Comparison of ENCODE assay signal across 13 cellular contexts in the genomic region with DNA sequence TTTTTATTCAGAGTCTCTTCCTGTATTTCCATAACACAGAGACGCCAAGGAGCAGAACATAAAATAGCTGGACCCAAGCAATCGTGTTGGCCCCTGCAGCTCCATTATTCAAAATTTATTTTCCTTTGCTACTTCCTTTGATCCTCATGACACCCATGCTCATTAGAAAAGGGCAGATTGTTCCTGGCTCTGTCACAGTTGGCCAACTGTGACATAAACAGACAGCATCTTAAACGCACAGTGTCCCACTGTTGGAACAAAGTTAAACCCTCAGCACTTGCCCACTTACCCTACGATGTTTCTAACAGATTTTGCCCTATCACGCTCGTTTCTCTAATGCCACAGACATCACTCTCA. TPM values are rescaled to one million over a fixed set of nuclear protein-coding genes. Genes with fewer than 3 reads are reported as not detected.
A peak's percentile ranks its signal among the peaks of the same experiment; 100 is the strongest.
DNase-seq lines count a peak whose midpoint lies in the region; ATAC-seq and TF ChIP-seq lines count a peak whose summit lies in the region.
"Had no signal": no experiment of that assay in that cellular context is flagged by ENCODE, and none has a peak within 500 bp of the region (broad histone marks: within the 10 kb centered on the region; RNA-seq: fewer than 3 reads in every experiment).

No MANE protein-coding gene starts in this region.

- H3K36me3 ChIP-seq in esophagus (ENCODE audit: control insufficient read depth in 2 of 2, insufficient read depth in 2 of 2, low read length in 1 of 2) (no peaks in the 10 kb centered on the region), muscle layer of duodenum (ENCODE audit: control insufficient read depth in 1 of 2, insufficient read depth in 2 of 2, low read length in 2 of 2) (no peaks in the 10 kb centered on the region), thoracic aorta (no peaks in the 10 kb centered on the region)
- H3K36me3 ChIP-seq in CD4-positive, alpha-beta memory T cell (ENCODE audit: insufficient read depth, low read length) = no peaks in the 10 kb centered on the region

- H3K4me3 ChIP-seq in esophagus (ENCODE audit: low read depth in 1 of 2, low read length in 2 of 2) (no peak overlapping the region), muscle layer of duodenum (ENCODE audit: low read depth in 1 of 2, low read length in 2 of 2) (no peak overlapping the region), thoracic aorta (no peak overlapping the region)
- no peak overlapping the region for H3K4me3 ChIP-seq in CD4-positive, alpha-beta memory T cell (ENCODE audit: low read length in 2 of 2)

- H3K9me3 Mint-ChIP-seq in glutamatergic neuron (ENCODE audit: unreplicated experiment) = peaks cover 2% of the 10 kb centered on the region
- peaks cover 0 to 1% (median 0%) of the 10 kb centered on the region in 8 donors for H3K9me3 Mint-ChIP-seq in CD4-positive, alpha-beta memory T cell

- 56 to 62% methylated on average over 6 of the region's 6 CpGs for WGBS in esophagus, 2 donors

- ATAC-seq in thoracic aorta (ENCODE audit: insufficient number of reproducible peaks, low FRiP score, low read depth) = no peak
- ATAC-seq in HG03175 (IDR thresholded peaks at IDR 0.05; ENCODE audit: unreplicated experiment) = no peak
- ATAC-seq: stimulated activated naive B cell treated with anti-CD40 and anti-IgM and Interleukin-4, amounts not matched to agents 10 μg/mL and 1 μg/mL and 100 μg/mL, for 72 hours had no signal

- H3K27me3 ChIP-seq in esophagus (ENCODE audit: control insufficient read depth in 1 of 2, insufficient read depth in 2 of 2, low read length in 2 of 2) (no peaks in the 10 kb centered on the region), muscle layer of duodenum (ENCODE audit: low read depth, low read length) (no peaks in the 10 kb centered on the region), thoracic aorta (replicated peaks; ENCODE audit: insufficient read depth) (no peaks in the 10 kb centered on the region)
- H3K27me3 ChIP-seq in CD4-positive, alpha-beta memory T cell (ENCODE audit: insufficient read depth, low read length) = no peaks in the 10 kb centered on the region

- H3K4me3 Mint-ChIP-seq in glutamatergic neuron (ENCODE audit: unreplicated experiment) = no peak overlapping the region
- no peak overlapping the region for H3K4me3 Mint-ChIP-seq in CD4-positive, alpha-beta memory T cell
- H3K4me3 Mint-ChIP-seq: naive B cell; stimulated activated naive B cell treated with anti-CD40 and anti-IgM and Interleukin-4, amounts not matched to agents 10 μg/mL and 1 μg/mL and 100 μg/mL, for 72 hours had no signal

- peaks cover 3% of the 10 kb centered on the region for H3K27me3 Mint-ChIP-seq in glutamatergic neuron (ENCODE audit: unreplicated experiment)
- no peaks in the 10 kb centered on the region for H3K27me3 Mint-ChIP-seq in CD4-positive, alpha-beta memory T cell
- H3K27me3 Mint-ChIP-seq: naive B cell; stimulated activated naive B cell treated with anti-CD40 and anti-IgM and Interleukin-4, amounts not matched to agents 10 μg/mL and 1 μg/mL and 100 μg/mL, for 72 hours had no signal

- no peak for TF ChIP-seq CTCF in VCaP (conservative IDR thresholded peaks at IDR 0.05)
- TF ChIP-seq CTCF in thoracic aorta (IDR thresholded peaks at IDR 0.05) = no peak
- TF ChIP-seq CTCF in glutamatergic neuron (IDR thresholded peaks at IDR 0.05; ENCODE audit: partially characterized antibody, unreplicated experiment) = no peak

- DNase-seq in thoracic aorta (ENCODE audit: low spot score) (no peak), glutamatergic neuron (no peak), dedifferentiated amniotic fluid mesenchymal stem cell (ENCODE audit: extremely low spot score) (no peak)
- no peak for DNase-seq in CD4-positive, alpha-beta memory T cell
- DNase-seq: naive B cell; NCI-H1417; NCI-H526 treated with DMSO at 0.1 percent for 48 hours; stimulated activated CD4-positive, alpha-beta T cell treated with anti-CD3 and anti-CD28 coated beads, Interleukin-1b, Interleukin-23, amount 100 ng/mL, for 48 hours; stimulated activated naive B cell treated with anti-CD40 and anti-IgM and Interleukin-4, amounts not matched to agents 10 μg/mL and 1 μg/mL and 100 μg/mL, for 72 hours had no signal

- POLR2A ChIA-PET in CD4-positive, alpha-beta memory T cell (lab: Charles Lee; ENCODE audit: partially characterized antibody) = no interaction called here

- H3K4me1 ChIP-seq in esophagus (ENCODE audit: control insufficient read depth in 2 of 2, insufficient read depth in 2 of 2, low read length in 1 of 2) (peaks cover 0 to 2% of the 10 kb centered on the region in 2 donors), muscle layer of duodenum (ENCODE audit: control insufficient read depth in 1 of 2, insufficient read depth in 2 of 2, low read length in 2 of 2) (peaks cover 0 to 8% of the 10 kb centered on the region in 2 donors), thoracic aorta (ENCODE audit: control insufficient read depth in 1 of 2, low read depth in 2 of 2) (peaks cover 19 to 45% of the 10 kb centered on the region in 2 donors)
- peaks cover under 1% of the 10 kb centered on the region for H3K4me1 ChIP-seq in CD4-positive, alpha-beta memory T cell (ENCODE audit: insufficient read depth, low read length)

- no peak overlapping the region for H3K27ac Mint-ChIP-seq in glutamatergic neuron (ENCODE audit: unreplicated experiment)
- H3K27ac Mint-ChIP-seq in CD4-positive, alpha-beta memory T cell = peak overlapping the region in 2 of 7 donors; percentile 20 to 28

- no peaks in the 10 kb centered on the region for H3K9me3 ChIP-seq in esophagus (ENCODE audit: control insufficient read depth in 2 of 2, insufficient read depth in 1 of 2, low read depth in 1 of 2, low read length in 1 of 2)
- H3K9me3 ChIP-seq in muscle layer of duodenum (ENCODE audit: control insufficient read depth in 1 of 2, low read length in 2 of 2) = no peaks in the 10 kb centered on the region
- no peaks in the 10 kb centered on the region for H3K9me3 ChIP-seq in thoracic aorta
- H3K9me3 ChIP-seq in CD4-positive, alpha-beta memory T cell (ENCODE audit: control insufficient read depth in 1 of 2, low read length in 2 of 2) = no peaks in the 10 kb centered on the region

- no peaks in the 10 kb centered on the region for H3K4me1 Mint-ChIP-seq in glutamatergic neuron (ENCODE audit: low read depth, unreplicated experiment)
- H3K4me1 Mint-ChIP-seq in CD4-positive, alpha-beta memory T cell = peaks cover 3 to 8% (median 7%) of the 10 kb centered on the region in 4 donors

- intact Hi-C loops in CD4-positive, alpha-beta memory T cell (cut with micrococcal nuclease) = no loop called here

- H3K27ac ChIP-seq in VCaP = peak overlapping the region; percentile 42; the same call in 1 of the 2 replicates
- peak overlapping the region; percentile 5 to 35 for H3K27ac ChIP-seq in esophagus (ENCODE audit: low read depth in 2 of 2, low read length in 1 of 2)
- H3K27ac ChIP-seq in muscle layer of duodenum (ENCODE audit: low read length) = peak overlapping the region; percentile 53
- peak overlapping the region; percentile 46 to 54 for H3K27ac ChIP-seq in thoracic aorta
- no peak overlapping the region for H3K27ac ChIP-seq in CD4-positive, alpha-beta memory T cell (ENCODE audit: low read depth, low read length)

- no peaks in the 10 kb centered on the region for H3K36me3 Mint-ChIP-seq in glutamatergic neuron (ENCODE audit: unreplicated experiment)
- no peaks in the 10 kb centered on the region for H3K36me3 Mint-ChIP-seq in CD4-positive, alpha-beta memory T cell
- H3K36me3 Mint-ChIP-seq: naive B cell; stimulated activated naive B cell treated with anti-CD40 and anti-IgM and Interleukin-4, amounts not matched to agents 10 μg/mL and 1 μg/mL and 100 μg/mL, for 72 hours had no signal

- CTCF ChIA-PET in CD4-positive, alpha-beta memory T cell (lab: Charles Lee; ENCODE audit: partially characterized antibody) = interaction anchor here (1.1 to 9.0 kb wide), 3 partner anchors 8 to 211 kb away, joined by 3 to 318 read pairs (median 4); no protein-coding TSS in a partner anchor

RNA-seq across cellular contexts. Expression of a gene that starts 35.9 kb away (rescaled TPM):
- 10 to 100 TPM; 67.2 to 67.4 TPM for polyA plus RNA-seq in esophagus
- 10 to 100 TPM; 18.3 to 47.7 TPM for total RNA-seq in thoracic aorta
- not detected for total RNA-seq in glutamatergic neuron (ENCODE audit: unreplicated experiment)
- not detected for total RNA-seq in CD4-positive, alpha-beta memory T cell
- polyA plus RNA-seq in CD4-positive, alpha-beta memory T cell = 1 to 10 TPM in 1 of 2 donors, under 1 TPM in 1; 0.61 to 2.1 TPM

Comparison
In these comparisons a context has a peak if more than half of its experiments do, and no peak if none do; other contexts are left out.
1. RNA of a gene that starts 35.9 kb away (total RNA-seq): 18.3 to 47.7 TPM in thoracic aorta; not detected in CD4-positive, alpha-beta memory T cell and not detected in glutamatergic neuron (single experiment); every median in the first group is over 10 times any median in the second.